Comparison of ENCODE assay signal across 8 cellular contexts in genomic region chr12:47779301-47779942, GRCh38. TPM values are rescaled to one million over a fixed set of nuclear protein-coding genes. Genes with fewer than 3 reads are reported as not detected.
DNase-seq lines count a peak whose midpoint lies in the region; ATAC-seq and TF ChIP-seq lines count a peak whose summit lies in the region.

No MANE protein-coding gene starts in this region.

- H3K4me3 Mint-ChIP-seq in CD4-positive, CD25-positive, alpha-beta regulatory T cell: peak overlapping the region in 2 of 4 donors; percentile 36 to 61
- peak overlapping the region; percentile 7 for H3K4me3 Mint-ChIP-seq in activated CD8-positive, alpha-beta T cell treated with anti-CD3 and anti-CD28 coated beads for 36 hours

- CTCF ChIA-PET in activated CD8-positive, alpha-beta T cell treated with anti-CD3 and anti-CD28 coated beads for 36 hours (lab: Charles Lee): interaction anchor here (0.8 to 19.4 kb wide), 25 partner anchors 8 to 185 kb away, joined by 3 to 685 read pairs (median 5); partner anchors contain the start of gene TMEM106C

- no peaks in the 10 kb centered on the region for H3K27me3 Mint-ChIP-seq in CD4-positive, CD25-positive, alpha-beta regulatory T cell
- H3K27me3 Mint-ChIP-seq in activated CD8-positive, alpha-beta T cell treated with anti-CD3 and anti-CD28 coated beads for 36 hours: no peaks in the 10 kb centered on the region

- H3K4me3 ChIP-seq in CD4-positive, CD25-positive, alpha-beta regulatory T cell (ENCODE audit: low read depth, low read length): no peak overlapping the region

- POLR2A ChIA-PET in activated CD8-positive, alpha-beta T cell treated with anti-CD3 and anti-CD28 coated beads for 36 hours (lab: Charles Lee): interaction anchor here (0.6 to 4.9 kb wide), 16 partner anchors 9 to 67 kb away, joined by 3 to 35 read pairs (median 4); no protein-coding TSS in a partner anchor

- peaks cover 16% of the 10 kb centered on the region for H3K36me3 ChIP-seq in CD4-positive, CD25-positive, alpha-beta regulatory T cell (ENCODE audit: control insufficient read depth, insufficient read depth, low read length)

- H3K27ac ChIP-seq in CD4-positive, CD25-positive, alpha-beta regulatory T cell (ENCODE audit: insufficient read depth, low read length, poor library complexity, severe bottlenecking): no peak overlapping the region

- no peaks in the 10 kb centered on the region for H3K9me3 ChIP-seq in CD4-positive, CD25-positive, alpha-beta regulatory T cell (ENCODE audit: control insufficient read depth in 2 of 2, low read length in 2 of 2)

- H3K27ac Mint-ChIP-seq in CD4-positive, CD25-positive, alpha-beta regulatory T cell: peak overlapping the region in 2 of 3 donors; percentile 74 to 75
- peak overlapping the region; percentile 18 for H3K27ac Mint-ChIP-seq in activated CD8-positive, alpha-beta T cell treated with anti-CD3 and anti-CD28 coated beads for 36 hours

- ATAC-seq in CD4-positive, CD25-positive, alpha-beta regulatory T cell (ENCODE audit: low read depth in 2 of 2): peak; percentile 90 to 92
- ATAC-seq in GM19324 (IDR thresholded peaks at IDR 0.05; ENCODE audit: low FRiP score, unreplicated experiment) (peak; percentile 76), HG03469 (IDR thresholded peaks at IDR 0.05; ENCODE audit: unreplicated experiment) (peak; percentile 49)
- ATAC-seq in activated CD8-positive, alpha-beta T cell treated with anti-CD3 and anti-CD28 coated beads for 36 hours: peak; percentile 80

- no peaks in the 10 kb centered on the region for H3K4me1 ChIP-seq in CD4-positive, CD25-positive, alpha-beta regulatory T cell (ENCODE audit: control insufficient read depth, insufficient read depth, low read length, poor library complexity, severe bottlenecking)

- intact Hi-C loops in activated CD8-positive, alpha-beta T cell treated with anti-CD3 and anti-CD28 coated beads for 36 hours (cut with micrococcal nuclease): loop anchor here (5.0 kb wide), 2 partner anchors 58 to 62 kb away; no protein-coding TSS in a partner anchor

- peak; percentile 89 for TF ChIP-seq CTCF in activated CD8-positive, alpha-beta T cell treated with anti-CD3 and anti-CD28 coated beads for 36 hours (IDR thresholded peaks at IDR 0.05)

- H3K27me3 ChIP-seq in CD4-positive, CD25-positive, alpha-beta regulatory T cell (ENCODE audit: control insufficient read depth, insufficient read depth, low read length): no peaks in the 10 kb centered on the region

- DNase-seq in CD4-positive, CD25-positive, alpha-beta regulatory T cell: peak; percentile 81 to 91 (median 87)
- DNase-seq in NCI-H82 (lab: John Stamatoyannopoulos, UW) (peak; percentile 90), medulla oblongata (ENCODE audit: extremely low spot score) (peak; percentile 96)
- peak; percentile 96 for DNase-seq in activated CD8-positive, alpha-beta T cell treated with anti-CD3 and anti-CD28 coated beads for 36 hours
- peak; percentile 90 for DNase-seq in effector CD8-positive, alpha-beta T cell (lab: John Stamatoyannopoulos, UW)
- peak; percentile 84 to 90 for DNase-seq in stimulated activated CD8-positive, alpha-beta memory T cell treated with anti-CD3 and anti-CD28 coated beads, Interleukin-2, amount 100 ng/mL, for 48 hours (ENCODE audit: low read depth in 2 of 2)

- H3K4me1 Mint-ChIP-seq in CD4-positive, CD25-positive, alpha-beta regulatory T cell: peaks cover 5 to 28% (median 12%) of the 10 kb centered on the region in 4 donors
- peaks cover 31% of the 10 kb centered on the region for H3K4me1 Mint-ChIP-seq in activated CD8-positive, alpha-beta T cell treated with anti-CD3 and anti-CD28 coated beads for 36 hours (ENCODE audit: low read depth)

- peaks cover 3% of the 10 kb centered on the region for H3K36me3 Mint-ChIP-seq in CD4-positive, CD25-positive, alpha-beta regulatory T cell
- peaks cover 7% of the 10 kb centered on the region for H3K36me3 Mint-ChIP-seq in activated CD8-positive, alpha-beta T cell treated with anti-CD3 and anti-CD28 coated beads for 36 hours (ENCODE audit: low read depth)

- peaks cover 0 to 2% (median 0%) of the 10 kb centered on the region in 7 donors for H3K9me3 Mint-ChIP-seq in CD4-positive, CD25-positive, alpha-beta regulatory T cell
- H3K9me3 Mint-ChIP-seq in activated CD8-positive, alpha-beta T cell treated with anti-CD3 and anti-CD28 coated beads for 36 hours: no peaks in the 10 kb centered on the region

RNA-seq across cellular contexts. Expression of gene SLC48A1, which starts 6.4 kb away (rescaled TPM):
- 4.9 TPM for total RNA-seq in CD4-positive, CD25-positive, alpha-beta regulatory T cell
- polyA plus RNA-seq in CD4-positive, CD25-positive, alpha-beta regulatory T cell: 10 to 100 TPM in 1 of 4 donors, 1 to 10 TPM in 3; 7.3 to 12.7 (median 8.7) TPM
- 10 to 100 TPM in 1 of 2 experiments, 1 to 10 TPM in 1; 8.8 to 10.2 TPM for total RNA-seq in activated CD8-positive, alpha-beta T cell treated with anti-CD3 and anti-CD28 coated beads for 36 hours

RNA-seq across cellular contexts. Expression of gene RAPGEF3, which starts 20.7 kb away (rescaled TPM):
- total RNA-seq in CD4-positive, CD25-positive, alpha-beta regulatory T cell: 0.79 TPM
- polyA plus RNA-seq in CD4-positive, CD25-positive, alpha-beta regulatory T cell: under 1 TPM in 2 of 4 donors, not detected in 2; 0.10 to 0.14 TPM
- under 1 TPM; 0.56 to 0.58 TPM for total RNA-seq in activated CD8-positive, alpha-beta T cell treated with anti-CD3 and anti-CD28 coated beads for 36 hours

RNA-seq across cellular contexts. Expression of gene HDAC7, which starts 40.3 kb away (rescaled TPM):
- total RNA-seq in CD4-positive, CD25-positive, alpha-beta regulatory T cell: 163 TPM
- polyA plus RNA-seq in CD4-positive, CD25-positive, alpha-beta regulatory T cell: 10 to 100 TPM; 14.0 to 15.4 (median 15.3) TPM
- total RNA-seq in activated CD8-positive, alpha-beta T cell treated with anti-CD3 and anti-CD28 coated beads for 36 hours: 100 to 1,000 TPM; 373 to 382 TPM

RNA-seq across cellular contexts. Expression of gene ENDOU, which starts 54.1 kb away (rescaled TPM):
- not detected for total RNA-seq in CD4-positive, CD25-positive, alpha-beta regulatory T cell
- polyA plus RNA-seq in CD4-positive, CD25-positive, alpha-beta regulatory T cell: under 1 TPM in 1 of 4 donors, not detected in 3; 0.45 TPM
- not detected for total RNA-seq in activated CD8-positive, alpha-beta T cell treated with anti-CD3 and anti-CD28 coated beads for 36 hours
